In genomic region chr10:11510714-11511113, GRCh38 we compare ENCODE assay signal across 17 cellular contexts.
DNase-seq lines count a peak whose midpoint lies in the region; ATAC-seq, FAIRE-seq and TF ChIP-seq lines count a peak whose summit lies in the region.
"Had no signal": no experiment of that assay in that cellular context is flagged by ENCODE, and none has a peak within 500 bp of the region (broad histone marks: within the 10 kb centered on the region; RNA-seq: fewer than 3 reads in every experiment).

No MANE protein-coding gene starts in this region.

- FAIRE-seq in GM12892 (lab: Jason Lieb, UNC) = no peak
- FAIRE-seq: A549, K562 had no signal

- CTCF ChIA-PET in activated CD4-positive, alpha-beta memory T cell treated with anti-CD3 and anti-CD28 coated beads, Interleukin-2, amount 10 ng/mL, durations not matched to agents 7 days and 5 days (lab: Charles Lee) = interaction anchor here (5.9 kb wide), 1 partner anchor 245 kb away, joined by 71 read pairs; no protein-coding TSS in a partner anchor

- ATAC-seq in Right ventricle myocardium inferior (peak; percentile 65), memory B cell (ENCODE audit: low read depth) (no peak)
- ATAC-seq: A549, K562 had no signal

- POLR2A ChIA-PET in activated CD4-positive, alpha-beta memory T cell treated with anti-CD3 and anti-CD28 coated beads, Interleukin-2, amount 10 ng/mL, durations not matched to agents 7 days and 5 days (lab: Charles Lee) = no interaction called here

- peaks cover 26% of the 10 kb centered on the region for H3K4me1 Mint-ChIP-seq in memory B cell
- H3K4me1 Mint-ChIP-seq in activated CD4-positive, alpha-beta memory T cell treated with anti-CD3 and anti-CD28 coated beads, Interleukin-2, amount 10 ng/mL, durations not matched to agents 7 days and 5 days = peaks cover 5% of the 10 kb centered on the region

- peak overlapping the region; percentile 0 for H3K27ac Mint-ChIP-seq in memory B cell
- no peak overlapping the region for H3K27ac Mint-ChIP-seq in activated CD4-positive, alpha-beta memory T cell treated with anti-CD3 and anti-CD28 coated beads, Interleukin-2, amount 10 ng/mL, durations not matched to agents 7 days and 5 days

- H3K36me3 Mint-ChIP-seq in memory B cell = peaks cover 24% of the 10 kb centered on the region
- no peaks in the 10 kb centered on the region for H3K36me3 Mint-ChIP-seq in activated CD4-positive, alpha-beta memory T cell treated with anti-CD3 and anti-CD28 coated beads, Interleukin-2, amount 10 ng/mL, durations not matched to agents 7 days and 5 days (ENCODE audit: low read depth)

- H3K27me3 Mint-ChIP-seq in memory B cell = no peaks in the 10 kb centered on the region
- peaks cover 18% of the 10 kb centered on the region for H3K27me3 Mint-ChIP-seq in activated CD4-positive, alpha-beta memory T cell treated with anti-CD3 and anti-CD28 coated beads, Interleukin-2, amount 10 ng/mL, durations not matched to agents 7 days and 5 days

- no peaks in the 10 kb centered on the region for H3K9me3 Mint-ChIP-seq in memory B cell
- H3K9me3 Mint-ChIP-seq in activated CD4-positive, alpha-beta memory T cell treated with anti-CD3 and anti-CD28 coated beads, Interleukin-2, amount 10 ng/mL, durations not matched to agents 7 days and 5 days = no peaks in the 10 kb centered on the region

- TF ChIP-seq POLR2A in GM12892 (IDR thresholded peaks at IDR 0.05; ENCODE audit: low read depth, low read length) = no peak

- H3K4me3 Mint-ChIP-seq in memory B cell = no peak overlapping the region
- H3K4me3 Mint-ChIP-seq in activated CD4-positive, alpha-beta memory T cell treated with anti-CD3 and anti-CD28 coated beads, Interleukin-2, amount 10 ng/mL, durations not matched to agents 7 days and 5 days = no peak overlapping the region

- DNase-seq in Right ventricle myocardium inferior (ENCODE audit: missing footprints) = no peak
- no peak for DNase-seq in cardiac septum (ENCODE audit: low spot score)
- peak; percentile 54 for DNase-seq in NCI-H446 treated with DMSO at 0.1 percent for 48 hours (lab: John Stamatoyannopoulos, UW)
- no peak for DNase-seq in memory B cell (ENCODE audit: low spot score in 2 of 2)
- no peak for DNase-seq in COLO668 (lab: John Stamatoyannopoulos, UW; ENCODE audit: unreplicated experiment)
- no peak for DNase-seq in activated CD4-positive, alpha-beta memory T cell treated with anti-CD3 and anti-CD28 coated beads, Interleukin-2, amount 10 ng/mL, durations not matched to agents 7 days and 5 days
- DNase-seq in GM12892 (ENCODE audit: insufficient read length) = no peak
- DNase-seq: EL, GM23248, MV-4-11, NCI-H1417, NCI-H2029, NCI-H2171 treated with DMSO at 0.1 percent for 48 hours, NCI-H510A treated with DMSO at 0.1 percent for 48 hours, NCI-H82 had no signal

- intact Hi-C loops in Right ventricle myocardium inferior (cut with DNase I) (no loop called here), cardiac septum (cut with DNase I) (no loop called here)
